Comparison of ENCODE assay signal across 32 cellular contexts in genomic region chr2:14723684-14724083, GRCh38.
"Had no signal": no experiment of that assay in that cellular context is flagged by ENCODE, and none has a peak within 500 bp of the region (broad histone marks: within the 10 kb centered on the region; RNA-seq: fewer than 3 reads in every experiment).

No MANE protein-coding gene starts in this region.

- FAIRE-seq: bronchial epithelial cell, TTC549 had no signal

- H3K27ac ChIP-seq: adrenal gland, ascending aorta, cardiac muscle cell, VCaP had no signal

- H3K36me3 ChIP-seq: adrenal gland, ascending aorta, cardiac muscle cell had no signal

- H3K9me3 ChIP-seq: adrenal gland, ascending aorta had no signal

- ATAC-seq: activated CD8-positive, alpha-beta T cell treated with anti-CD3 and anti-CD28 coated beads for 36 hours; activated naive CD4-positive, alpha-beta T cell treated with anti-CD3 and anti-CD28 coated beads, Interleukin-2, amount 50 U/mL, for 72 hours; activated T-cell treated with anti-CD3 and anti-CD28 coated beads, Interleukin-2, amount 50 U/mL, for 4 hours; activated T-cell treated with anti-CD3 and anti-CD28 coated beads, Interleukin-2, amount 50 U/mL, for 72 hours; activated T-helper 17 cell treated with anti-CD3 and anti-CD28 coated beads, Interleukin-2, amount 50 U/mL, for 72 hours had no signal

- H3K4me1 ChIP-seq: adrenal gland, ascending aorta had no signal

- DNase-seq: activated B cell treated with CpG ODN at 0.5 μM for 24 hours; activated CD4-positive, alpha-beta memory T cell treated with anti-CD3 and anti-CD28 coated beads for 36 hours; activated CD4-positive, alpha-beta T cell treated with anti-CD3 and anti-CD28 coated beads for 4 hours; activated CD4-positive, alpha-beta T cell treated with anti-CD3 and anti-CD28 coated beads, Interleukin-2, amount 10 ng/mL, durations not matched to agents 24 days and 14 days; activated CD4-positive, alpha-beta T cell treated with anti-CD3 and anti-CD28 coated beads, Interleukin-2, amount 50 U/mL, for 1 hour; activated CD4-positive, alpha-beta T cell treated with anti-CD3 and anti-CD28 coated beads, Interleukin-2, amount 50 U/mL, for 4 hours; activated CD4-positive, CD25-positive, alpha-beta regulatory T cell treated with anti-CD3 and anti-CD28 coated beads, Interleukin-2, amount 50 U/mL, for 72 hours; activated CD8-positive, alpha-beta memory T cell treated with anti-CD3 and anti-CD28 coated beads, Interleukin-2, amount 50 U/mL, for 4 hours; activated CD8-positive, alpha-beta T cell treated with anti-CD3 and anti-CD28 coated beads for 36 hours; activated effector memory CD4-positive, alpha-beta T cell treated with anti-CD3 and anti-CD28 coated beads, Interleukin-2, amount 50 U/mL, for 16 hours; activated gamma-delta T cell treated with Interleukin-2 at 50 U/mL for 16 hours; activated naive CD4-positive, alpha-beta T cell; activated naive CD4-positive, alpha-beta T cell treated with anti-CD3 and anti-CD28 coated beads for 36 hours; activated naive CD4-positive, alpha-beta T cell treated with anti-CD3 and anti-CD28 coated beads, Interleukin-2, amount 50 U/mL, for 16 hours; activated naive CD8-positive, alpha-beta T cell treated with anti-CD3 and anti-CD28 coated beads for 36 hours; activated T-cell treated with anti-CD3 and anti-CD28 coated beads for 4 hours; activated T-cell treated with anti-CD3 and anti-CD28 coated beads, Interleukin-2, amount 50 U/mL, for 1 hour; activated T-cell treated with anti-CD3 and anti-CD28 coated beads, Interleukin-2, amount 50 U/mL, for 4 hours; activated T-cell treated with anti-CD3 and anti-CD28 coated beads, Interleukin-2, amount 50 U/mL, for 72 hours; adrenal gland; amniotic stem cell; caudate nucleus; cerebellar nuclear complex; T-helper 2 cell; T-helper 9 cell had no signal

- H3K4me3 ChIP-seq: adrenal gland, ascending aorta, cardiac muscle cell had no signal

- H3K27me3 ChIP-seq: adrenal gland, ascending aorta, cardiac muscle cell had no signal
